In the genomic region with DNA sequence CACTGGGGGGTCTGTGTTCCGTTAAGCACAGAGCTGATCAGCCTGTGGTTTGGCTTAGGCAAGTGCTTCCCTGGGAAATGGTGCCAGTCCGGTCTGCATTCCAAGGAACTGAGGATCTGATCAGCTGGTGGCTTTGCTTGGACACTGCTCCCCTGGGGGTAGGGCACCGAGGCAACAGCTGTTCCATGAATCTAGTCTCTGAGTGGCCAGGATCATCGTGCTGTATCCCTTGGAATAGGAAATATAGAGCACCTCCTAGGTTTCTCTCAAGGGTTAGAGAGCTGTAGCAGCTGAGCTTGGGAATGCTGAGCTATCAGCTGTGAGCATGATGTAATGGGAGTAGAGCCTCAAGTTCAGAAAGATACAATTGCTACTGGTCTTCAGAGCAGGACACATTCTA, we compare ENCODE assay signal across 32 cellular contexts.
"Had no signal": no experiment of that assay in that cellular context is flagged by ENCODE, and none has a peak within 500 bp of the region (broad histone marks: within the 10 kb centered on the region; RNA-seq: fewer than 3 reads in every experiment).

No MANE protein-coding gene starts in this region.

- H3K4me3 ChIP-seq: breast epithelium, esophagus muscularis mucosa, psoas muscle, thoracic aorta, vagina had no signal

- H3K9ac ChIP-seq: parathyroid adenoma had no signal

- H3K9me3 ChIP-seq: breast epithelium, esophagus muscularis mucosa, psoas muscle, thoracic aorta, vagina had no signal

- H3K36me3 Mint-ChIP-seq: activated naive CD4-positive, alpha-beta T cell treated with anti-CD3 and anti-CD28 coated beads, Interleukin-2, amount 10 ng/mL, durations not matched to agents 7 days and 5 days; activated naive CD8-positive, alpha-beta T cell treated with anti-CD3 and anti-CD28 coated beads, Interleukin-2, amount 10 ng/mL, durations not matched to agents 7 days and 5 days; naive thymus-derived CD4-positive, alpha-beta T cell had no signal

- H3K27me3 ChIP-seq: breast epithelium, vagina had no signal

- H3K4me1 Mint-ChIP-seq: activated naive CD4-positive, alpha-beta T cell treated with anti-CD3 and anti-CD28 coated beads, Interleukin-2, amount 10 ng/mL, durations not matched to agents 7 days and 5 days; activated naive CD8-positive, alpha-beta T cell treated with anti-CD3 and anti-CD28 coated beads, Interleukin-2, amount 10 ng/mL, durations not matched to agents 7 days and 5 days; naive thymus-derived CD4-positive, alpha-beta T cell; neural crest cell had no signal

- H3K27ac Mint-ChIP-seq: activated naive CD4-positive, alpha-beta T cell treated with anti-CD3 and anti-CD28 coated beads, Interleukin-2, amount 10 ng/mL, durations not matched to agents 7 days and 5 days; activated naive CD8-positive, alpha-beta T cell treated with anti-CD3 and anti-CD28 coated beads, Interleukin-2, amount 10 ng/mL, durations not matched to agents 7 days and 5 days; dendritic cell treated with granulocyte-macrophage colony-stimulating factor and Interleukin-4, amounts not matched to agents 40 ng/mL and 50 ng/mL, for 4 days; naive thymus-derived CD4-positive, alpha-beta T cell; T-helper 1 cell treated with Interleukin-12 subunit alpha and Interleukin-12 subunit beta and Interleukin-4 antibody, amounts not matched to agents 30 μg/mL and 1 μg/mL, for 36 hours had no signal

- H3K9me3 Mint-ChIP-seq: activated naive CD8-positive, alpha-beta T cell treated with anti-CD3 and anti-CD28 coated beads, Interleukin-2, amount 10 ng/mL, durations not matched to agents 7 days and 5 days; dendritic cell treated with granulocyte-macrophage colony-stimulating factor and Interleukin-4, amounts not matched to agents 40 ng/mL and 50 ng/mL, for 4 days; T-helper 1 cell treated with Interleukin-12 subunit alpha and Interleukin-12 subunit beta and Interleukin-4 antibody, amounts not matched to agents 30 μg/mL and 1 μg/mL, for 36 hours had no signal

- H3K4me1 ChIP-seq: breast epithelium, esophagus muscularis mucosa, parathyroid adenoma, psoas muscle, vagina had no signal

- DNase-seq: activated CD4-positive, alpha-beta T cell treated with anti-CD3 and anti-CD28 coated beads for 48 hours; activated CD4-positive, alpha-beta T cell treated with anti-CD3 and anti-CD28 coated beads, Interleukin-2, amount 50 U/mL, for 48 hours; activated CD8-positive, alpha-beta memory T cell treated with anti-CD3 and anti-CD28 coated beads for 24 hours; activated gamma-delta T cell; activated naive CD4-positive, alpha-beta T cell treated with anti-CD3 and anti-CD28 coated beads, Interleukin-2, amount 10 ng/mL, durations not matched to agents 7 days and 5 days; activated naive CD8-positive, alpha-beta T cell treated with anti-CD3 and anti-CD28 coated beads, Interleukin-2, amount 10 ng/mL, durations not matched to agents 7 days and 5 days; activated T-cell treated with anti-CD3 and anti-CD28 coated beads, Interleukin-2, amount 50 U/mL, for 1 hour; central memory CD4-positive, alpha-beta T cell; effector CD4-positive, alpha-beta T cell; foreskin melanocyte; glutamatergic neuron; left cardiac atrium; left ventricle myocardium superior; naive thymus-derived CD4-positive, alpha-beta T cell; occipital lobe; psoas muscle; right cardiac atrium; stimulated activated CD4-positive, alpha-beta T cell treated with anti-CD3 and anti-CD28 coated beads, Interleukin-2, amount 100 ng/mL, for 48 hours; stimulated activated naive CD4-positive, alpha-beta T cell treated with Interleukin-2 at 50 U/mL for 16 hours; SW 1271; T-helper 9 cell; trophoblast cell had no signal

- H3K4me3 Mint-ChIP-seq: activated naive CD4-positive, alpha-beta T cell treated with anti-CD3 and anti-CD28 coated beads, Interleukin-2, amount 10 ng/mL, durations not matched to agents 7 days and 5 days; activated naive CD8-positive, alpha-beta T cell treated with anti-CD3 and anti-CD28 coated beads, Interleukin-2, amount 10 ng/mL, durations not matched to agents 7 days and 5 days; dendritic cell treated with granulocyte-macrophage colony-stimulating factor and Interleukin-4, amounts not matched to agents 40 ng/mL and 50 ng/mL, for 4 days; naive thymus-derived CD4-positive, alpha-beta T cell; neural crest cell; T-helper 1 cell treated with Interleukin-12 subunit alpha and Interleukin-12 subunit beta and Interleukin-4 antibody, amounts not matched to agents 30 μg/mL and 1 μg/mL, for 36 hours had no signal

- H3K27me3 Mint-ChIP-seq: activated naive CD4-positive, alpha-beta T cell treated with anti-CD3 and anti-CD28 coated beads, Interleukin-2, amount 10 ng/mL, durations not matched to agents 7 days and 5 days; activated naive CD8-positive, alpha-beta T cell treated with anti-CD3 and anti-CD28 coated beads, Interleukin-2, amount 10 ng/mL, durations not matched to agents 7 days and 5 days; dendritic cell treated with granulocyte-macrophage colony-stimulating factor and Interleukin-4, amounts not matched to agents 40 ng/mL and 50 ng/mL, for 4 days; naive thymus-derived CD4-positive, alpha-beta T cell had no signal

- H2AFZ ChIP-seq: parathyroid adenoma had no signal

- H3K79me2 ChIP-seq: parathyroid adenoma had no signal

- H3K27ac ChIP-seq: breast epithelium, esophagus muscularis mucosa, parathyroid adenoma, psoas muscle, thoracic aorta, vagina, VCaP had no signal

- ATAC-seq: activated CD4-positive, CD25-positive, alpha-beta regulatory T cell treated with anti-CD3 and anti-CD28 coated beads, Interleukin-2, amount 50 U/mL, for 24 hours; left cardiac atrium; left ventricle myocardium superior; naive thymus-derived CD4-positive, alpha-beta T cell; psoas muscle; right cardiac atrium had no signal

- H3K36me3 ChIP-seq: breast epithelium, esophagus muscularis mucosa, thoracic aorta, vagina had no signal
